Comparison of ENCODE assay signal across 8 cellular contexts in the genomic region with DNA sequence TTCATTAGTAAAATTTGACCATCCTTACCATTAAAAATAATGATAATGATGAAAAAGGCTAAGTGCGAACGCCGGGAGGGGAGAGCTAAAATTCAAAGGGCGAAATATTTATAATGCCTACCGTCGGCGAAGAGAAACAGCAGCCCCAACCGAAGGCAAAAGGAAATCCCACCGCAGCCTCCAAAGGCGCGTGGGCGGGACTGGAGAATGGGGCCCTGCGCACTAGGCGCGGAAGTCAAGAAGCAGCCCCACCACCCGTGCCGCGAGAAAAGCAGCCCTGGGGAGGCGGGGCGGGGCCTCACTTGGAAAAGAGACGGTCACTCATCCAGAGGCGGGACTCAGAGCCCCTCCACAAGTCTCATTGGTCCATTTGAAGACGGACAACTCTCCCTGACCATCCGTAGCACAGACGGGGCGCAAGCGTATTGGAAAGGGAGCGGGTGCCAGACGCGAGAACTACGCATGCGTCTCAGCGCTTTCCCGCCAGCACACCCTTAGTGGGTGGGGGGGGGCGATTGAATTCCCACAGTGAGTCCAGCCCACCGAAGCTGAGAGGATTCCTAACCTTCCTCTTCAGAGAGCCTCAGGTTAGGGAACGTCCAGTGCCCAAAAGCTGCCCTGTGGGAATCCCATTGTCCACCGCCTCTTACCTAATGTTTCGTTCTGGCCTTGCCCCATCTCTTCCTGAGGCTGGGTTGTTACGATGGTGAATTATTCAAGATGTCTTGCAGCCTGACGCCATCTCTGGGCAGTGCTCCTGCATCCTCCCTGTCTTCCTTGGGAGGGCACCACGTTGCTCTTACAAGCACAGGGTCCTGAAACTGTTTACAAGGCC. TPM values are rescaled to one million over a fixed set of nuclear protein-coding genes. Genes with fewer than 3 reads are reported as not detected.
DNase-seq lines count a peak whose midpoint lies in the region; ATAC-seq and TF ChIP-seq lines count a peak whose summit lies in the region.

No MANE protein-coding gene starts in this region.

- no peak for TF ChIP-seq CTCF in GM10266 (IDR thresholded peaks at IDR 0.05; ENCODE audit: control insufficient read depth, insufficient read depth, low read depth, missing control alignments)
- no peak for TF ChIP-seq CTCF in glutamatergic neuron (IDR thresholded peaks at IDR 0.05; ENCODE audit: partially characterized antibody, unreplicated experiment)
- no peak for TF ChIP-seq CTCF in osteocyte (IDR thresholded peaks at IDR 0.05)

- H3K4me1 Mint-ChIP-seq in activated naive CD8-positive, alpha-beta T cell (ENCODE audit: low read depth) = peaks cover 21% of the 10 kb centered on the region
- H3K4me1 Mint-ChIP-seq in glutamatergic neuron (ENCODE audit: low read depth, unreplicated experiment) = peaks cover 9% of the 10 kb centered on the region
- H3K4me1 Mint-ChIP-seq in osteocyte (ENCODE audit: unreplicated experiment) = peaks cover 45% of the 10 kb centered on the region

- no peaks in the 10 kb centered on the region for H3K27me3 ChIP-seq in thymus (ENCODE audit: control insufficient read depth, insufficient read depth)

- ATAC-seq in HG02623 (IDR thresholded peaks at IDR 0.05; ENCODE audit: unreplicated experiment) = peak; percentile 83
- peak; percentile 94 for ATAC-seq in SK-N-SH treated with all-trans-retinoic acid at 6 μM for 48 hours

- no peaks in the 10 kb centered on the region for H3K9me3 ChIP-seq in thymus (ENCODE audit: control insufficient read depth)

- peak overlapping the region; percentile 93 for H3K27ac ChIP-seq in thymus (ENCODE audit: low read depth)

- DNase-seq in GM10266 (ENCODE audit: extremely low spot score) (peak; percentile 97), NCI-H1092 treated with DMSO at 0.1 percent for 48 hours (lab: John Stamatoyannopoulos, UW) (peak; percentile 100), glutamatergic neuron (peak; percentile 97), osteocyte (ENCODE audit: extremely low spot score, unreplicated experiment) (peak; percentile 99)

- H3K27me3 Mint-ChIP-seq in activated naive CD8-positive, alpha-beta T cell = no peaks in the 10 kb centered on the region
- peaks cover 16% of the 10 kb centered on the region for H3K27me3 Mint-ChIP-seq in glutamatergic neuron (ENCODE audit: unreplicated experiment)
- no peaks in the 10 kb centered on the region for H3K27me3 Mint-ChIP-seq in osteocyte (ENCODE audit: unreplicated experiment)

- H3K4me3 Mint-ChIP-seq in activated naive CD8-positive, alpha-beta T cell = peak overlapping the region; percentile 91
- peak overlapping the region; percentile 96 for H3K4me3 Mint-ChIP-seq in glutamatergic neuron (ENCODE audit: unreplicated experiment)
- H3K4me3 Mint-ChIP-seq in osteocyte (ENCODE audit: unreplicated experiment) = peak overlapping the region; percentile 82

- H3K9me3 Mint-ChIP-seq in activated naive CD8-positive, alpha-beta T cell (ENCODE audit: low read depth) = no peaks in the 10 kb centered on the region
- H3K9me3 Mint-ChIP-seq in glutamatergic neuron (ENCODE audit: unreplicated experiment) (peaks cover 19% of the 10 kb centered on the region), osteocyte (ENCODE audit: unreplicated experiment) (no peaks in the 10 kb centered on the region)

- under 1% methylated on average over 42 of the region's 42 CpGs for WGBS in thymus

- peaks cover 7% of the 10 kb centered on the region for H3K36me3 ChIP-seq in thymus (ENCODE audit: control insufficient read depth, insufficient read depth)

- no peaks in the 10 kb centered on the region for H3K36me3 Mint-ChIP-seq in activated naive CD8-positive, alpha-beta T cell
- H3K36me3 Mint-ChIP-seq in glutamatergic neuron (ENCODE audit: unreplicated experiment) (no peaks in the 10 kb centered on the region), osteocyte (ENCODE audit: unreplicated experiment) (no peaks in the 10 kb centered on the region)

- H3K4me1 ChIP-seq in thymus (ENCODE audit: control insufficient read depth, insufficient read depth, low read length) = peaks cover 8% of the 10 kb centered on the region

- peak overlapping the region; percentile 98 for H3K27ac Mint-ChIP-seq in activated naive CD8-positive, alpha-beta T cell
- H3K27ac Mint-ChIP-seq in glutamatergic neuron (ENCODE audit: unreplicated experiment) (peak overlapping the region; percentile 99), osteocyte (ENCODE audit: unreplicated experiment) (peak overlapping the region; percentile 93)

- peak overlapping the region; percentile 63 for H3K4me3 ChIP-seq in thymus (ENCODE audit: low read length)

TF ChIP-seq in SK-N-SH treated with all-trans-retinoic acid at 6 μM for 48 hours, 23 proteins besides CTCF, POLR2A, EP300 and RAD21:
- TF ChIP-seq ARNTL (CRISPR knock-in tag; IDR thresholded peaks at IDR 0.05; ENCODE audit: borderline replicate concordance, low read depth) = no peak
- TF ChIP-seq, protein P1, sequence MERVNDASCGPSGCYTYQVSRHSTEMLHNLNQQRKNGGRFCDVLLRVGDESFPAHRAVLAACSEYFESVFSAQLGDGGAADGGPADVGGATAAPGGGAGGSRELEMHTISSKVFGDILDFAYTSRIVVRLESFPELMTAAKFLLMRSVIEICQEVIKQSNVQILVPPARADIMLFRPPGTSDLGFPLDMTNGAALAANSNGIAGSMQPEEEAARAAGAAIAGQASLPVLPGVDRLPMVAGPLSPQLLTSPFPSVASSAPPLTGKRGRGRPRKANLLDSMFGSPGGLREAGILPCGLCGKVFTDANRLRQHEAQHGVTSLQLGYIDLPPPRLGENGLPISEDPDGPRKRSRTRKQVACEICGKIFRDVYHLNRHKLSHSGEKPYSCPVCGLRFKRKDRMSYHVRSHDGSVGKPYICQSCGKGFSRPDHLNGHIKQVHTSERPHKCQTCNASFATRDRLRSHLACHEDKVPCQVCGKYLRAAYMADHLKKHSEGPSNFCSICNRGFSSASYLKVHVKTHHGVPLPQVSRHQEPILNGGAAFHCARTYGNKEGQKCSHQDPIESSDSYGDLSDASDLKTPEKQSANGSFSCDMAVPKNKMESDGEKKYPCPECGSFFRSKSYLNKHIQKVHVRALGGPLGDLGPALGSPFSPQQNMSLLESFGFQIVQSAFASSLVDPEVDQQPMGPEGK (CRISPR knock-in tag; IDR thresholded peaks at IDR 0.05; ENCODE audit: borderline replicate concordance) = peak; percentile 58

RNA-seq across cellular contexts. Expression of a gene that starts 19.0 kb away (rescaled TPM):
- 26.1 TPM for total RNA-seq in glutamatergic neuron (ENCODE audit: unreplicated experiment)
- 31.9 and 33.2 TPM in 2 replicates for total RNA-seq in osteocyte
- 36.8 TPM for polyA plus RNA-seq in thymus

RNA-seq across cellular contexts. Expression of a gene that starts 19.8 kb away (rescaled TPM):
- 377 TPM for total RNA-seq in glutamatergic neuron (ENCODE audit: unreplicated experiment)
- total RNA-seq in osteocyte = 55.4 and 57.2 TPM in 2 replicates
- 46.1 TPM for polyA plus RNA-seq in thymus

RNA-seq across cellular contexts. Expression of a gene that starts 27.8 kb away (rescaled TPM):
- total RNA-seq in glutamatergic neuron (ENCODE audit: unreplicated experiment) = 51.2 TPM
- total RNA-seq in osteocyte = 36.6 and 37.6 TPM in 2 replicates
- polyA plus RNA-seq in thymus = 12.5 TPM

RNA-seq across cellular contexts. Expression of a gene that starts 34.7 kb away (rescaled TPM):
- total RNA-seq in glutamatergic neuron (ENCODE audit: unreplicated experiment) (65.8 TPM), osteocyte (73.7 and 74.6 TPM in 2 replicates)
- 59.1 TPM for polyA plus RNA-seq in thymus

RNA-seq across cellular contexts. Expression of a gene that starts 45.8 kb away (rescaled TPM):
- total RNA-seq in glutamatergic neuron (ENCODE audit: unreplicated experiment) (74.8 TPM), osteocyte (53.7 and 63.5 TPM in 2 replicates)
- 86.5 TPM for polyA plus RNA-seq in thymus

Comparison
In these comparisons a context has a peak if more than half of its experiments do, and no peak if none do; other contexts are left out.
1. Peak in every context shown above with its lines: DNase-seq, ATAC-seq, H3K4me3 ChIP-seq and H3K27ac ChIP-seq.